In the genomic region with DNA sequence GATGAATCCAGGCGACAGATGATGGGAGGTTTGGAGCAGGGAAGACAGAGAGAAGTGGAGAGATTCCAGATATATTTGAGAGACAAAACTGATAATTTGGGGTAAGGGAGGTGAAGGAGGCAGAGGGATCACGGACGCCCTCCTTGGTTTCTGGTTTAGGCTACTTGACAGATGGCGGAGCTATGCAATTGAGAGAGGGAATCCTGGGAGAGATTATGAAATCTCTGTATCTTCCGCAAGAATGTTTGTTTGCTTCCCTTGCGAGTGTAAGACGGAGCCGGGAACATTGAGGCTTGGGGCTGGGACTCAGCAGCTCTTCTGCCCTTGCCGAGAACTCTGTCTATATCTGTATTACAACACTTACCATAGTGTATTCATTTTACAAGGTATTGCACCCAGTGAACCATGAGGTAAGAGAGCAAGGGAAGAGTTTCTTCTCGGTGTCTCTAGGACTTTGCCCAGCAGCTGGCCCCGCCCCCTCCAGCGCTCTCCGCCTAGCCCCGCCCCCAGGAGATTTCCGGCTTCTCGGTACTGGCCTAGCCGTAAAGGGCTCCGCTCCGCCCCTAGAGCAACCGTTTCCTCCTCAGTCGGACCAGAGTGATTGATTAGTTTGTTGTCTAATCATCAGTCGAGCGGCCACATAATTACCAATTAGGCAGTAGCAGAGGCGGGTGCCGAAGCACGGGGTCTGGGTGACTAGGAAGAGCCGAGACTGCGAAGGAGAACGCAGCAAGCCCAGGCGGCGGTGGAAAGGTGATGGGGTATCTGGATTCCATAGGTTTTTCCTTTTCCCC, we compare ENCODE assay signal across 8 cellular contexts. TPM values are rescaled to one million over a fixed set of nuclear protein-coding genes. Genes with fewer than 3 reads are reported as not detected.
A peak's percentile ranks its signal among the peaks of the same experiment; 100 is the strongest.
DNase-seq lines count a peak whose midpoint lies in the region; ATAC-seq and TF ChIP-seq lines count a peak whose summit lies in the region.

A gene with protein sequence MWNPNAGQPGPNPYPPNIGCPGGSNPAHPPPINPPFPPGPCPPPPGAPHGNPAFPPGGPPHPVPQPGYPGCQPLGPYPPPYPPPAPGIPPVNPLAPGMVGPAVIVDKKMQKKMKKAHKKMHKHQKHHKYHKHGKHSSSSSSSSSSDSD (plus strand): TSS at position 695 of the 794 bp plus-strand sequence. CDS start 981 bp downstream, outside the sequence.

- peak within 1 kb of the TSS; percentile 48 to 91 (median 74) for H3K4me3 ChIP-seq in heart right ventricle
- H3K4me3 ChIP-seq in upper lobe of right lung = peak within 1 kb of the TSS; percentile 91

- H3K27ac ChIP-seq in heart right ventricle (peak within 1 kb of the TSS; percentile 42 to 94 (median 88)), upper lobe of right lung (peak within 1 kb of the TSS; percentile 87)

- H3K36me3 ChIP-seq in heart right ventricle = peaks cover 0 to 33% (median 7%) of the 10 kb centered on the region in 9 donors
- peaks cover 28% of the 10 kb centered on the region for H3K36me3 ChIP-seq in upper lobe of right lung

- H3K4me1 ChIP-seq in heart right ventricle (peaks cover 7 to 45% (median 18%) of the 10 kb centered on the region in 9 donors), upper lobe of right lung (peaks cover 31% of the 10 kb centered on the region)

- in situ Hi-C loops in GM13976 (cut with MboI; ENCODE audit: low sequenced_read_pairs, unreplicated experiment) = no loop called here

- DNase-seq in GM13976 (ENCODE audit: low spot score) (peak; percentile 97), NCI-H146 treated with DMSO at 0.1 percent for 48 hours (lab: John Stamatoyannopoulos, UW; ENCODE audit: unreplicated experiment) (peak; percentile 99), amniotic epithelial cell (ENCODE audit: low read depth) (peak; percentile 99), heart right ventricle (peak; percentile 98 to 100), posterior vena cava (ENCODE audit: low spot score) (peak; percentile 99), upper lobe of right lung (peak; percentile 99)

- H3K27me3 ChIP-seq in heart right ventricle (no peaks in the 10 kb centered on the region), upper lobe of right lung (no peaks in the 10 kb centered on the region)

- intact Hi-C loops in T-helper 1 cell treated with Interleukin-12 subunit alpha and Interleukin-12 subunit beta and Interleukin-4 antibody, amounts not matched to agents 30 ng/mL and 1 ng/mL, for 36 hours (cut with micrococcal nuclease) = loop anchor here (1.0 to 5.0 kb wide), 14 partner anchors 10 to 434 kb away; a partner anchor contains a TSS
- intact Hi-C loops in heart right ventricle (cut with DNase I) (loop anchor here in 2 of 10 donors (1.0 to 10.0 kb wide), 3 partner anchors 10 to 64 kb away; a partner anchor contains a TSS), posterior vena cava (cut with DNase I) (no loop called here), upper lobe of right lung (cut with DNase I) (no loop called here)

- no peak for TF ChIP-seq CTCF in GM13976 (IDR thresholded peaks at IDR 0.05; ENCODE audit: borderline replicate concordance, control extremely low read depth, extremely low read depth, insufficient read depth, missing control alignments)
- TF ChIP-seq CTCF in heart right ventricle (IDR thresholded peaks at IDR 0.05) = peak in 1 of 9 donors; percentile 3
- TF ChIP-seq CTCF in upper lobe of right lung (IDR thresholded peaks at IDR 0.05) = no peak

- 1% methylated on average over 31 of the region's 31 CpGs for WGBS in heart right ventricle, 2 donors

- peak; percentile 96 for ATAC-seq in HG02870 (IDR thresholded peaks at IDR 0.05; ENCODE audit: unreplicated experiment)
- peak; percentile 98 to 100 (median 99) for ATAC-seq in heart right ventricle
- ATAC-seq in upper lobe of right lung = peak; percentile 99

- H3K9me3 ChIP-seq in heart right ventricle (no peaks in the 10 kb centered on the region), upper lobe of right lung (no peaks in the 10 kb centered on the region)

RNA-seq across cellular contexts. Expression of the gene that starts here (rescaled TPM):
- 214 and 222 TPM in 2 replicates for total RNA-seq in T-helper 1 cell treated with Interleukin-12 subunit alpha and Interleukin-12 subunit beta and Interleukin-4 antibody, amounts not matched to agents 30 ng/mL and 1 ng/mL, for 36 hours
- total RNA-seq in heart right ventricle = 10 to 100 TPM; 28.6 to 70.0 (median 55.4) TPM
- polyA plus RNA-seq in heart right ventricle = 100 to 1,000 TPM in 1 of 2 donors, 10 to 100 TPM in 1; 40.4 to 122 TPM
- total RNA-seq in posterior vena cava = 100 to 1,000 TPM in 1 of 2 donors, 10 to 100 TPM in 1; 99.1 to 102 TPM
- total RNA-seq in upper lobe of right lung = 172 TPM

Comparison
In these comparisons a context has a peak if more than half of its experiments do, and no peak if none do; other contexts are left out.
1. Peak in every context shown above with its lines: DNase-seq, ATAC-seq, H3K4me3 ChIP-seq and H3K27ac ChIP-seq.